In the genomic region with DNA sequence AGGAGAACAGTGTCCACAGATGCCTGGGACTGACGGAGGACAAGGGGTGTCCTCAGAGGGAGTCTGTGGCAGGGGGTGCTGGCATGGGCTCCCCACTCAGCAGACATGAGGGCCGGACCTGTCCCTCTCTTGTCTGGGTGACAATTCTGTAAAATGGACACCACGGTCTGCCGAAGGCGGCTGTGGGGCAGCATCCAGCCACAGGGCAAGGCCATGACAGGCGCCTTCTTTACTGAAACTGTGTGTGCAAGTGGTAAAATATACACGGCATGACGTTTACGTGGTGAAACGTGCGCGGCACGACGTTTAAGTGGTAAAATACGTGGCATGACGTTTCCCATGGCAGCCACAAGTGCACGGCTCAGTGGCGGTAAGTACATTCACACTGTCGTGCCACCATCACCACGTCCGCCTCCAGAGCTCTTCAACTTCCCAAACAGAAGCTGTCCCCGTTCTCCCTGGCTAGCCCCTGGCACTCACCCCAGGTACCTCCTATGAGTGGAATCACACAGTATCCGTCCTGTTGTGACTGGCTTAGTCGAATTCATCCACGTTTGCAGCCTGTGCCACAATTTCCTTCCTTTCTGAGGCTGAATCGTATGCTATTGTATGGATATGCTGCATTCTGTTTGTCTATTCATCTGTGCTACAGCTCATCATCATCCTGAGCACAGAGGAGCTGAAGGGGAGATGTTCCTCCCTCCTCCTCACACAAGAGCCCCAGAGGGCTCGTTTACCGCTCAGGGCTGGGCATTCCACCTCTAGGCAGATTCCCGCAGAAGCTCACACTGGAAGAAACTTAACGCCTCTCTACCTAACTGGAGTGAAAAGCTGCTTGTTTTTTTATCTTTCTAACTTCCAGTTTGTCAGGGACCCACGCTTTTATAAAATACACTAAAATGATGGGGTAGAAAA, we compare ENCODE assay signal across 20 cellular contexts. TPM values are rescaled to one million over a fixed set of nuclear protein-coding genes. Genes with fewer than 3 reads are reported as not detected.
DNase-seq lines count a peak whose midpoint lies in the region; ATAC-seq and TF ChIP-seq lines count a peak whose summit lies in the region.
"Had no signal": no experiment of that assay in that cellular context is flagged by ENCODE, and none has a peak within 500 bp of the region (broad histone marks: within the 10 kb centered on the region; RNA-seq: fewer than 3 reads in every experiment).

No MANE protein-coding gene starts in this region.

- H3K4me1 Mint-ChIP-seq in WTC11, result peaks cover 21% of the 10 kb centered on the region

- no peaks in the 10 kb centered on the region for H3K79me1 ChIP-seq in mesenchymal stem cell (replicated peaks; ENCODE audit: low read length, poor library complexity, severe bottlenecking)

- H3K18ac ChIP-seq in mesenchymal stem cell (ENCODE audit: low read depth in 1 of 2, low read length in 2 of 2), result peak overlapping the region in 1 of 2 experiments; percentile 24

- no peaks in the 10 kb centered on the region for H3K9me3 ChIP-seq in mesenchymal stem cell (ENCODE audit: control insufficient read depth, low read length)
- H3K9me3 ChIP-seq: MG63 had no signal

- 87% methylated on average over 27 of the region's 31 CpGs for WGBS in mesenchymal stem cell

- no peak overlapping the region for H4K8ac ChIP-seq in mesenchymal stem cell (ENCODE audit: low read length)

- H3K9ac ChIP-seq in mesenchymal stem cell (ENCODE audit: low read length), result no peak overlapping the region
- H3K9ac ChIP-seq: GM23248 had no signal

- H3K27ac ChIP-seq in HL-60 (replicated peaks) (peak overlapping the region; percentile 91), mesenchymal stem cell (ENCODE audit: low read length, poor library complexity, severe bottlenecking) (no peak overlapping the region)
- H3K27ac ChIP-seq: GM23248 had no signal

- ATAC-seq in WTC11 (peak; percentile 43; the same call in 1 of the 2 replicates), GM21619 (IDR thresholded peaks at IDR 0.05; ENCODE audit: unreplicated experiment) (no peak), HG02970 (IDR thresholded peaks at IDR 0.05; ENCODE audit: low FRiP score, unreplicated experiment) (no peak)

- CTCF ChIA-PET in WTC11 (lab: Charles Lee), result interaction anchor here (0.9 to 2.4 kb wide), 4 partner anchors 11 to 303 kb away, joined by 3 to 10 read pairs (median 4); a partner anchor contains a TSS

- POLR2A ChIA-PET in WTC11 (lab: Charles Lee), result no interaction called here

- peak overlapping the region in 1 of 2 experiments; percentile 69 for H3K23ac ChIP-seq in mesenchymal stem cell (ENCODE audit: low read length in 2 of 2)

- no peak overlapping the region for H3K4me2 ChIP-seq in mesenchymal stem cell (ENCODE audit: low read length, poor library complexity, severe bottlenecking)

- no peak for DNase-seq in HL-60 (ENCODE audit: low read depth in 1 of 2, low spot score in 1 of 2)
- no peak for DNase-seq in WTC11 (ENCODE audit: low spot score)
- DNase-seq in mesenchymal stem cell, result no peak
- DNase-seq in retina, result peak; percentile 43
- DNase-seq in mesenteric fat pad (ENCODE audit: low spot score), result no peak
- no peak for DNase-seq in foreskin fibroblast
- DNase-seq: CD4-positive, alpha-beta T cell; DMS53; GM23248; IMR-90; Karpas-422; MG63; NCI-H1092 treated with DMSO at 0.1 percent for 48 hours; NCI-H2081 treated with DMSO at 0.1 percent for 48 hours; NCI-H510A treated with DMSO at 0.1 percent for 48 hours; SHP77 had no signal

- H2AFZ ChIP-seq in mesenchymal stem cell (ENCODE audit: low read depth, low read length), result no peak overlapping the region
- H2AFZ ChIP-seq: GM23248 had no signal

- H2BK15ac ChIP-seq in mesenchymal stem cell (ENCODE audit: low read depth, poor library complexity, severe bottlenecking), result peak overlapping the region; percentile 36

- no peak overlapping the region for H2AK5ac ChIP-seq in mesenchymal stem cell (ENCODE audit: low read length, severe bottlenecking)

- no peaks in the 10 kb centered on the region for H3K4me1 ChIP-seq in mesenchymal stem cell (ENCODE audit: control insufficient read depth, insufficient read depth, low read depth, low read length)

- H3K4me3 Mint-ChIP-seq in WTC11, result no peak overlapping the region
- H3K4me3 Mint-ChIP-seq: CD4-positive, alpha-beta T cell had no signal

- peak overlapping the region in 1 of 2 experiments; percentile 32 for H3K14ac ChIP-seq in mesenchymal stem cell (ENCODE audit: low read length in 2 of 2)

- no peak overlapping the region for H3K4ac ChIP-seq in mesenchymal stem cell (ENCODE audit: low read depth in 1 of 2, low read length in 2 of 2)

- H3K36me3 Mint-ChIP-seq in WTC11, result no peaks in the 10 kb centered on the region

- H2BK120ac ChIP-seq in mesenchymal stem cell (ENCODE audit: low read depth, low read length), result no peak overlapping the region

- H3K36me3 ChIP-seq in mesenchymal stem cell (ENCODE audit: control insufficient read depth in 1 of 2, insufficient read depth in 2 of 2, low read depth in 1 of 2, low read length in 2 of 2), result no peaks in the 10 kb centered on the region

- no peaks in the 10 kb centered on the region for H3K9me3 Mint-ChIP-seq in WTC11
- H3K9me3 Mint-ChIP-seq: CD4-positive, alpha-beta T cell had no signal

- H4K91ac ChIP-seq in mesenchymal stem cell (ENCODE audit: low read length), result no peak overlapping the region

- H2BK5ac ChIP-seq in mesenchymal stem cell (ENCODE audit: low read depth, low read length, poor library complexity, severe bottlenecking), result no peak overlapping the region

- H3K27me3 ChIP-seq in HL-60 (ENCODE audit: insufficient read depth, poor library complexity, severe bottlenecking) (no peaks in the 10 kb centered on the region), mesenchymal stem cell (ENCODE audit: control insufficient read depth in 1 of 2, insufficient read depth in 1 of 2, low read length in 2 of 2) (no peaks in the 10 kb centered on the region)
- H3K27me3 ChIP-seq: MG63 had no signal

- no peaks in the 10 kb centered on the region for H3K27me3 Mint-ChIP-seq in WTC11 (ENCODE audit: low read depth)
- H3K27me3 Mint-ChIP-seq: CD4-positive, alpha-beta T cell had no signal

- TF ChIP-seq CTCF in HL-60 (IDR thresholded peaks at IDR 0.05; ENCODE audit: insufficient read depth, low read length) (no peak), WTC11 (IDR thresholded peaks at IDR 0.05) (no peak), foreskin fibroblast (IDR thresholded peaks at IDR 0.05; ENCODE audit: low read depth, low read length) (no peak)

- H3K4me3 ChIP-seq in HL-60 (replicated peaks; ENCODE audit: insufficient read depth, low read length), result no peak overlapping the region
- H3K4me3 ChIP-seq in mesenchymal stem cell (ENCODE audit: insufficient read depth in 1 of 2, low read depth in 1 of 2, low read length in 2 of 2), result no peak overlapping the region
- no peak overlapping the region for H3K4me3 ChIP-seq in foreskin fibroblast (ENCODE audit: low read depth in 1 of 2, low read length in 2 of 2)
- H3K4me3 ChIP-seq: GM23248, MG63 had no signal

- H3K27ac Mint-ChIP-seq in WTC11, result peak overlapping the region; percentile 60
- H3K27ac Mint-ChIP-seq: CD4-positive, alpha-beta T cell had no signal

- H2BK12ac ChIP-seq in mesenchymal stem cell (ENCODE audit: low read length in 2 of 2), result no peak overlapping the region

TF ChIP-seq in WTC11, 78 proteins besides CTCF, POLR2A, EP300 and RAD21:
- TF ChIP-seq, protein P1, sequence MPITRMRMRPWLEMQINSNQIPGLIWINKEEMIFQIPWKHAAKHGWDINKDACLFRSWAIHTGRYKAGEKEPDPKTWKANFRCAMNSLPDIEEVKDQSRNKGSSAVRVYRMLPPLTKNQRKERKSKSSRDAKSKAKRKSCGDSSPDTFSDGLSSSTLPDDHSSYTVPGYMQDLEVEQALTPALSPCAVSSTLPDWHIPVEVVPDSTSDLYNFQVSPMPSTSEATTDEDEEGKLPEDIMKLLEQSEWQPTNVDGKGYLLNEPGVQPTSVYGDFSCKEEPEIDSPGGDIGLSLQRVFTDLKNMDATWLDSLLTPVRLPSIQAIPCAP (CRISPR knock-in tag; IDR thresholded peaks at IDR 0.05), result 0 out of 2 replicates have a peak, but pooled peaks have one; percentile 25
- no peak for TF ChIP-seq HMGA2 (CRISPR knock-in tag; IDR thresholded peaks at IDR 0.05)

RNA-seq across cellular contexts. Expression of a gene that starts 52.5 kb away (rescaled TPM):
- 15.0 to 19.8 TPM (median 18.7 TPM) in 3 replicates for total RNA-seq in WTC11 (2021)
- 0.41 TPM for polyA plus RNA-seq in mesenchymal stem cell (2013, experiment 1 of 2)
- 0.52 TPM for polyA plus RNA-seq in mesenchymal stem cell (2013, experiment 2 of 2)
- 0.55 TPM for total RNA-seq in mesenteric fat pad
- total RNA-seq: CD4-positive, alpha-beta T cell; G401; GM23248; HT1080; IMR-90 had no signal
- polyA plus RNA-seq: GM23248, IMR-90 had no signal

Comparison
In these comparisons a context has a peak if more than half of its experiments do, and no peak if none do; other contexts are left out.
1. RNA of a gene that starts 52.5 kb away (total RNA-seq): 15.0 to 19.8 TPM in WTC11; 0.55 TPM in mesenteric fat pad (single experiment); every median in the first group is over 10 times any median in the second.